In genomic region chr14:101333335-101334280, GRCh38 we compare ENCODE assay signal across 22 cellular contexts.
"Had no signal": no experiment of that assay in that cellular context is flagged by ENCODE, and none has a peak within 500 bp of the region (broad histone marks: within the 10 kb centered on the region; RNA-seq: fewer than 3 reads in every experiment).

No MANE protein-coding gene starts in this region.

- H3K27ac Mint-ChIP-seq: activated naive CD4-positive, alpha-beta T cell treated with anti-CD3 and anti-CD28 coated beads, Interleukin-2, amount 50 U/mL, for 24 hours; dendritic cell treated with granulocyte-macrophage colony-stimulating factor and Interleukin-4, amounts not matched to agents 40 ng/mL and 50 ng/mL, for 4 days; nephron; T-cell; T-helper 2 cell treated with Interferon-gamma antibody and Interleukin-4, amounts not matched to agents 5 μg/mL and 100 μg/mL, for 36 hours had no signal

- H3K9me3 ChIP-seq: ascending aorta, left ventricle myocardium inferior, spleen, thoracic aorta, upper lobe of left lung had no signal

- H3K9me3 Mint-ChIP-seq: activated naive CD4-positive, alpha-beta T cell treated with anti-CD3 and anti-CD28 coated beads, Interleukin-2, amount 50 U/mL, for 24 hours; dendritic cell treated with granulocyte-macrophage colony-stimulating factor and Interleukin-4, amounts not matched to agents 40 ng/mL and 50 ng/mL, for 4 days; nephron; T-cell; T-helper 2 cell treated with Interferon-gamma antibody and Interleukin-4, amounts not matched to agents 5 μg/mL and 100 μg/mL, for 36 hours had no signal

- H3K27me3 ChIP-seq: ascending aorta, foreskin keratinocyte, upper lobe of left lung had no signal

- H3K4me3 Mint-ChIP-seq: activated naive CD4-positive, alpha-beta T cell treated with anti-CD3 and anti-CD28 coated beads, Interleukin-2, amount 50 U/mL, for 24 hours; dendritic cell treated with granulocyte-macrophage colony-stimulating factor and Interleukin-4, amounts not matched to agents 40 ng/mL and 50 ng/mL, for 4 days; nephron; T-cell; T-helper 2 cell treated with Interferon-gamma antibody and Interleukin-4, amounts not matched to agents 5 μg/mL and 100 μg/mL, for 36 hours had no signal

- H3K4me3 ChIP-seq: ascending aorta, left ventricle myocardium inferior, spleen, thoracic aorta, upper lobe of left lung had no signal

- H3K4me1 ChIP-seq: ascending aorta, foreskin keratinocyte, left ventricle myocardium inferior, spleen had no signal

- ATAC-seq: foreskin keratinocyte, T-cell had no signal

- H3K27ac ChIP-seq: ascending aorta, foreskin keratinocyte, left ventricle myocardium inferior, spleen, thoracic aorta, upper lobe of left lung had no signal

- DNase-seq: activated gamma-delta T cell treated with Interleukin-2 at 50 U/mL for 16 hours; activated T-cell treated with anti-CD3 and anti-CD28 coated beads, Interleukin-2, amount 50 U/mL, for 1 hour; cerebellar nuclear complex; effector CD8-positive, alpha-beta T cell; erythroblast; foreskin keratinocyte; glutamatergic neuron; hippocampal formation; kidney glomerular epithelial cell; left ventricle myocardium inferior; nucleus accumbens; spleen; stimulated activated CD4-positive, alpha-beta T cell treated with anti-CD3 and anti-CD28 coated beads, Interleukin-4, amount 100 ng/mL, for 1 hour; stimulated activated naive CD4-positive, alpha-beta T cell treated with Interleukin-2 at 50 U/mL for 16 hours; T-cell; upper lobe of left lung had no signal

- H3K36me3 ChIP-seq: ascending aorta, left ventricle myocardium inferior, spleen, thoracic aorta, upper lobe of left lung had no signal

- H3K36me3 Mint-ChIP-seq: activated naive CD4-positive, alpha-beta T cell treated with anti-CD3 and anti-CD28 coated beads, Interleukin-2, amount 50 U/mL, for 24 hours; T-cell had no signal

- H3K4me1 Mint-ChIP-seq: activated naive CD4-positive, alpha-beta T cell treated with anti-CD3 and anti-CD28 coated beads, Interleukin-2, amount 50 U/mL, for 24 hours; T-cell had no signal

- H3K27me3 Mint-ChIP-seq: dendritic cell treated with granulocyte-macrophage colony-stimulating factor and Interleukin-4, amounts not matched to agents 40 ng/mL and 50 ng/mL, for 4 days had no signal
